In the genomic region with DNA sequence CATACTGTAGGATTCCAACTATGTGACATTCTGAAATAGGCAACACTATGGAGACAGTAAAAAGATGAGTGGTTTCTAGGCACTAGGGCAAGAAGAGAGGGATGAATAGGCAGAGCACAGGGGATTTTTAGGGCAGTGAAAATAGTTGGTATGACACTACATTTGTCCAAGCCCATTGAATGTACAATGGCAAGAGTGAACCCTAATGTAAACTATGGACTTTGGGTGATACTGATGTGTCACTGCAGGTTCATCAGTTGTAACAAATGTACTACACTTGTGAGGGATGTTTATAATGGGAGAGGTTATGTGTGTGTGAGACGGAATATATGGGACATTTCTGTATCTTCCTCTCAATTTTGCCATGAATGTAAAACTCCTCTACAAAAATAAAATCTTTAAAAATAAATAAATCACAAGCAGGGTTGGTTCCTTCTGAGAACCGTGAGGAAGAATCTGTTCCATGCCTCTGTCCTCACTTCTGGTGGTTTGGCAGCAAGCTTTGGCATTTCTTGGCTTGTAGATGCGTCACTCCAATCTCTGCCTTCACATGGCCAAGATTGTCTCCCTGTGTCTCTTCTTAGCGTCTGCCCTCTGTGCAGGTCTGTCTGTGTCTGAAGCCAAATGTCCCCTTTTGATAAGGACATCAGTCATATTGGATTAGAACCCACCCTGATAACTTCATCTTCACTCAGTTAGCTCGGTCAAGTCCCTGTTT, we compare ENCODE assay signal across 2 cellular contexts.
TF ChIP-seq lines count a peak whose summit lies in the region.

No MANE protein-coding gene starts in this region.

TF ChIP-seq in GM23338, 12 proteins besides CTCF, POLR2A, EP300 and RAD21 (continues in another document):
- TF ChIP-seq POLR2AphosphoS5 (IDR thresholded peaks at IDR 0.05; ENCODE audit: low read depth): no peak
- TF ChIP-seq EZH2phosphoT487 (IDR thresholded peaks at IDR 0.05; ENCODE audit: unreplicated experiment): no peak
- TF ChIP-seq, protein P1, sequence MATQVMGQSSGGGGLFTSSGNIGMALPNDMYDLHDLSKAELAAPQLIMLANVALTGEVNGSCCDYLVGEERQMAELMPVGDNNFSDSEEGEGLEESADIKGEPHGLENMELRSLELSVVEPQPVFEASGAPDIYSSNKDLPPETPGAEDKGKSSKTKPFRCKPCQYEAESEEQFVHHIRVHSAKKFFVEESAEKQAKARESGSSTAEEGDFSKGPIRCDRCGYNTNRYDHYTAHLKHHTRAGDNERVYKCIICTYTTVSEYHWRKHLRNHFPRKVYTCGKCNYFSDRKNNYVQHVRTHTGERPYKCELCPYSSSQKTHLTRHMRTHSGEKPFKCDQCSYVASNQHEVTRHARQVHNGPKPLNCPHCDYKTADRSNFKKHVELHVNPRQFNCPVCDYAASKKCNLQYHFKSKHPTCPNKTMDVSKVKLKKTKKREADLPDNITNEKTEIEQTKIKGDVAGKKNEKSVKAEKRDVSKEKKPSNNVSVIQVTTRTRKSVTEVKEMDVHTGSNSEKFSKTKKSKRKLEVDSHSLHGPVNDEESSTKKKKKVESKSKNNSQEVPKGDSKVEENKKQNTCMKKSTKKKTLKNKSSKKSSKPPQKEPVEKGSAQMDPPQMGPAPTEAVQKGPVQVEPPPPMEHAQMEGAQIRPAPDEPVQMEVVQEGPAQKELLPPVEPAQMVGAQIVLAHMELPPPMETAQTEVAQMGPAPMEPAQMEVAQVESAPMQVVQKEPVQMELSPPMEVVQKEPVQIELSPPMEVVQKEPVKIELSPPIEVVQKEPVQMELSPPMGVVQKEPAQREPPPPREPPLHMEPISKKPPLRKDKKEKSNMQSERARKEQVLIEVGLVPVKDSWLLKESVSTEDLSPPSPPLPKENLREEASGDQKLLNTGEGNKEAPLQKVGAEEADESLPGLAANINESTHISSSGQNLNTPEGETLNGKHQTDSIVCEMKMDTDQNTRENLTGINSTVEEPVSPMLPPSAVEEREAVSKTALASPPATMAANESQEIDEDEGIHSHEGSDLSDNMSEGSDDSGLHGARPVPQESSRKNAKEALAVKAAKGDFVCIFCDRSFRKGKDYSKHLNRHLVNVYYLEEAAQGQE (IDR thresholded peaks at IDR 0.05; ENCODE audit: unreplicated experiment): no peak
- TF ChIP-seq NANOG (IDR thresholded peaks at IDR 0.05; ENCODE audit: borderline replicate concordance): no peak
- no peak for TF ChIP-seq JUNB (IDR thresholded peaks at IDR 0.05; ENCODE audit: unreplicated experiment)
- no peak for TF ChIP-seq STAT1 (IDR thresholded peaks at IDR 0.05; ENCODE audit: unreplicated experiment)
- TF ChIP-seq, protein P2, sequence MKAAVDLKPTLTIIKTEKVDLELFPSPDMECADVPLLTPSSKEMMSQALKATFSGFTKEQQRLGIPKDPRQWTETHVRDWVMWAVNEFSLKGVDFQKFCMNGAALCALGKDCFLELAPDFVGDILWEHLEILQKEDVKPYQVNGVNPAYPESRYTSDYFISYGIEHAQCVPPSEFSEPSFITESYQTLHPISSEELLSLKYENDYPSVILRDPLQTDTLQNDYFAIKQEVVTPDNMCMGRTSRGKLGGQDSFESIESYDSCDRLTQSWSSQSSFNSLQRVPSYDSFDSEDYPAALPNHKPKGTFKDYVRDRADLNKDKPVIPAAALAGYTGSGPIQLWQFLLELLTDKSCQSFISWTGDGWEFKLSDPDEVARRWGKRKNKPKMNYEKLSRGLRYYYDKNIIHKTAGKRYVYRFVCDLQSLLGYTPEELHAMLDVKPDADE (IDR thresholded peaks at IDR 0.05): no peak
- TF ChIP-seq ZNF331 (CRISPR knock-in tag; IDR thresholded peaks at IDR 0.05; ENCODE audit: low read depth): no peak

TF ChIP-seq in HepG2, 621 proteins besides CTCF, POLR2A, EP300 and RAD21 (continued from another document):
- TF ChIP-seq, protein P3, sequence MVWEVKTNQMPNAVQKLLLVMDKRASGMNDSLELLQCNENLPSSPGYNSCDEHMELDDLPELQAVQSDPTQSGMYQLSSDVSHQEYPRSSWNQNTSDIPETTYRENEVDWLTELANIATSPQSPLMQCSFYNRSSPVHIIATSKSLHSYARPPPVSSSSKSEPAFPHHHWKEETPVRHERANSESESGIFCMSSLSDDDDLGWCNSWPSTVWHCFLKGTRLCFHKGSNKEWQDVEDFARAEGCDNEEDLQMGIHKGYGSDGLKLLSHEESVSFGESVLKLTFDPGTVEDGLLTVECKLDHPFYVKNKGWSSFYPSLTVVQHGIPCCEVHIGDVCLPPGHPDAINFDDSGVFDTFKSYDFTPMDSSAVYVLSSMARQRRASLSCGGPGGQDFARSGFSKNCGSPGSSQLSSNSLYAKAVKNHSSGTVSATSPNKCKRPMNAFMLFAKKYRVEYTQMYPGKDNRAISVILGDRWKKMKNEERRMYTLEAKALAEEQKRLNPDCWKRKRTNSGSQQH (CRISPR knock-in tag; IDR thresholded peaks at IDR 0.05; ENCODE audit: low read depth): no peak
- TF ChIP-seq ZMYM2 (CRISPR knock-in tag; IDR thresholded peaks at IDR 0.05): 0 out of 2 replicates have a peak, but pooled peaks have one; percentile 43
- peak; percentile 69 for TF ChIP-seq HNF4A (CRISPR knock-in tag; IDR thresholded peaks at IDR 0.05)
- peak; percentile 49; the same call in 1 of the 2 replicates for TF ChIP-seq NCOR1 (IDR thresholded peaks at IDR 0.05; ENCODE audit: borderline replicate concordance, low read length)
- 0 out of 2 replicates have a peak, but pooled peaks have one; percentile 20 for TF ChIP-seq SAP130 (CRISPR knock-in tag; IDR thresholded peaks at IDR 0.05; ENCODE audit: low read depth)
- TF ChIP-seq HNF4G (IDR thresholded peaks at IDR 0.05; ENCODE audit: borderline replicate concordance, low read depth, low read length): peak; percentile 33; the same call in 1 of the 2 replicates
- TF ChIP-seq HNF4G (CRISPR knock-in tag; IDR thresholded peaks at IDR 0.05; ENCODE audit: borderline replicate concordance, low read depth): no peak
- TF ChIP-seq ZNF577 (CRISPR knock-in tag; IDR thresholded peaks at IDR 0.05; ENCODE audit: borderline replicate concordance, low read depth): no peak
- TF ChIP-seq GZF1 (CRISPR knock-in tag; IDR thresholded peaks at IDR 0.05): 0 out of 2 replicates have a peak, but pooled peaks have one; percentile 23
- TF ChIP-seq, protein P4, sequence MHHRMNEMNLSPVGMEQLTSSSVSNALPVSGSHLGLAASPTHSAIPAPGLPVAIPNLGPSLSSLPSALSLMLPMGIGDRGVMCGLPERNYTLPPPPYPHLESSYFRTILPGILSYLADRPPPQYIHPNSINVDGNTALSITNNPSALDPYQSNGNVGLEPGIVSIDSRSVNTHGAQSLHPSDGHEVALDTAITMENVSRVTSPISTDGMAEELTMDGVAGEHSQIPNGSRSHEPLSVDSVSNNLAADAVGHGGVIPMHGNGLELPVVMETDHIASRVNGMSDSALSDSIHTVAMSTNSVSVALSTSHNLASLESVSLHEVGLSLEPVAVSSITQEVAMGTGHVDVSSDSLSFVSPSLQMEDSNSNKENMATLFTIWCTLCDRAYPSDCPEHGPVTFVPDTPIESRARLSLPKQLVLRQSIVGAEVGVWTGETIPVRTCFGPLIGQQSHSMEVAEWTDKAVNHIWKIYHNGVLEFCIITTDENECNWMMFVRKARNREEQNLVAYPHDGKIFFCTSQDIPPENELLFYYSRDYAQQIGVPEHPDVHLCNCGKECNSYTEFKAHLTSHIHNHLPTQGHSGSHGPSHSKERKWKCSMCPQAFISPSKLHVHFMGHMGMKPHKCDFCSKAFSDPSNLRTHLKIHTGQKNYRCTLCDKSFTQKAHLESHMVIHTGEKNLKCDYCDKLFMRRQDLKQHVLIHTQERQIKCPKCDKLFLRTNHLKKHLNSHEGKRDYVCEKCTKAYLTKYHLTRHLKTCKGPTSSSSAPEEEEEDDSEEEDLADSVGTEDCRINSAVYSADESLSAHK (CRISPR knock-in tag; IDR thresholded peaks at IDR 0.05; ENCODE audit: borderline replicate concordance): no peak
- TF ChIP-seq, protein P5, sequence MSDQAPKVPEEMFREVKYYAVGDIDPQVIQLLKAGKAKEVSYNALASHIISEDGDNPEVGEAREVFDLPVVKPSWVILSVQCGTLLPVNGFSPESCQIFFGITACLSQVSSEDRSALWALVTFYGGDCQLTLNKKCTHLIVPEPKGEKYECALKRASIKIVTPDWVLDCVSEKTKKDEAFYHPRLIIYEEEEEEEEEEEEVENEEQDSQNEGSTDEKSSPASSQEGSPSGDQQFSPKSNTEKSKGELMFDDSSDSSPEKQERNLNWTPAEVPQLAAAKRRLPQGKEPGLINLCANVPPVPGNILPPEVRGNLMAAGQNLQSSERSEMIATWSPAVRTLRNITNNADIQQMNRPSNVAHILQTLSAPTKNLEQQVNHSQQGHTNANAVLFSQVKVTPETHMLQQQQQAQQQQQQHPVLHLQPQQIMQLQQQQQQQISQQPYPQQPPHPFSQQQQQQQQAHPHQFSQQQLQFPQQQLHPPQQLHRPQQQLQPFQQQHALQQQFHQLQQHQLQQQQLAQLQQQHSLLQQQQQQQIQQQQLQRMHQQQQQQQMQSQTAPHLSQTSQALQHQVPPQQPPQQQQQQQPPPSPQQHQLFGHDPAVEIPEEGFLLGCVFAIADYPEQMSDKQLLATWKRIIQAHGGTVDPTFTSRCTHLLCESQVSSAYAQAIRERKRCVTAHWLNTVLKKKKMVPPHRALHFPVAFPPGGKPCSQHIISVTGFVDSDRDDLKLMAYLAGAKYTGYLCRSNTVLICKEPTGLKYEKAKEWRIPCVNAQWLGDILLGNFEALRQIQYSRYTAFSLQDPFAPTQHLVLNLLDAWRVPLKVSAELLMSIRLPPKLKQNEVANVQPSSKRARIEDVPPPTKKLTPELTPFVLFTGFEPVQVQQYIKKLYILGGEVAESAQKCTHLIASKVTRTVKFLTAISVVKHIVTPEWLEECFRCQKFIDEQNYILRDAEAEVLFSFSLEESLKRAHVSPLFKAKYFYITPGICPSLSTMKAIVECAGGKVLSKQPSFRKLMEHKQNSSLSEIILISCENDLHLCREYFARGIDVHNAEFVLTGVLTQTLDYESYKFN (CRISPR knock-in tag; conservative IDR thresholded peaks at IDR 0.05): peak; percentile 24; the same call in 1 of the 2 replicates
- TF ChIP-seq GATAD2A (CRISPR knock-in tag; IDR thresholded peaks at IDR 0.05): 0 out of 2 replicates have a peak, but pooled peaks have one; percentile 14
- peak; percentile 54; the same call in 1 of the 2 replicates for TF ChIP-seq ZNF644 (CRISPR knock-in tag; IDR thresholded peaks at IDR 0.05; ENCODE audit: low read depth)
- TF ChIP-seq, protein P6, sequence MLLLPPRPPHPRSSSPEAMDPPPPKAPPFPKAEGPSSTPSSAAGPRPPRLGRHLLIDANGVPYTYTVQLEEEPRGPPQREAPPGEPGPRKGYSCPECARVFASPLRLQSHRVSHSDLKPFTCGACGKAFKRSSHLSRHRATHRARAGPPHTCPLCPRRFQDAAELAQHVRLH (CRISPR knock-in tag; IDR thresholded peaks at IDR 0.05; ENCODE audit: borderline replicate concordance, low read depth): no peak
- TF ChIP-seq LCORL (IDR thresholded peaks at IDR 0.05): 0 out of 2 replicates have a peak, but pooled peaks have one; percentile 21
- no peak for TF ChIP-seq LCORL (CRISPR knock-in tag; IDR thresholded peaks at IDR 0.05)
- no peak for TF ChIP-seq REPIN1 (CRISPR knock-in tag; IDR thresholded peaks at IDR 0.05; ENCODE audit: borderline replicate concordance, low read depth)
- TF ChIP-seq GATAD1 (CRISPR knock-in tag; IDR thresholded peaks at IDR 0.05): 0 out of 2 replicates have a peak, but pooled peaks have one; percentile 10
